ENCODE assay signal across 1 cellular context in the genomic region with DNA sequence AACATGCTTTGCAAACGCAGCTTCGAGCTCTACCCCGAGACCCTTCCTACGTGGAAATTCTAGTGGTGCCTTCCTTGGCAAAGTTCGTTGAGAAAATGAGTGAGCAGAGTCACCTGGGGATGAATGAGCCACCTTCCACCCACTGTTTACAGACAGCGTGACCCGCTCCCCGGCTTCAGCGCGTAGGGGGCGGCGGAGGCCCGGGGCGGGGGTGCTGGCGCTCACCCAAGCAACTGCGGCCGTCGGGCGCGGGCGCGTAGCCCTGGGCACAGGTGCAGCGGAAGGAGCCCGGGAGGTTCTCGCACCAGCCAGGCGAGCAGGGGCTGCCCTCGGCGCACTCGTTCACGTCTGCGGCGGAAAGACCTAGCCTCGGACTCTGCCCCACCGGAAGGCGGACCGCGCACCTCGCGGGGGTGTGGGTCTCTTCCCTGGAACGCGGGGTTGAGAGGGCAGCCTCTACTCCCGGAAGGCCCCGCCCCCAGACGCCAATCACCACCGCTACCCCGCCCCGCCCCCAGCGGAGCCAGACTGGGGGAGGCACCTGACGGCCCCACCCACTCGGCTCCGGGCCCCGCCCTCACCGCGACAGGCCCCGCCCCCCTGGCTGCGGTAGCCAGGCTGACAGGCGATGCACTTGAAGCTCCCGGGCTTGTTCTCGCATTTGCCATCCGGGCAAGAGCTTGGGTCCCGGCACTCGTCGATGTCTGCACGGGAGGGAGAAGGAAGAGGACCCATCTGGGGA.
TF ChIP-seq lines count a peak whose summit lies in the region.

No MANE protein-coding gene starts in this region.

TF ChIP-seq in liver, 16 proteins besides CTCF, POLR2A, EP300 and RAD21 (continued from another document):
- TF ChIP-seq ZBTB33 (IDR thresholded peaks at IDR 0.05) (no peak), EGR1 (IDR thresholded peaks at IDR 0.05; ENCODE audit: low read depth in 2 of 2) (peak; percentile 85 to 97), MAX (IDR thresholded peaks at IDR 0.05) (no peak), NR2F2 (IDR thresholded peaks at IDR 0.05) (peak; percentile 96), REST (IDR thresholded peaks at IDR 0.05) (no peak), HNF4G (IDR thresholded peaks at IDR 0.05) (peak; percentile 93), JUND (IDR thresholded peaks at IDR 0.05) (no peak), SP1 (IDR thresholded peaks at IDR 0.05) (peak; percentile 78), FOXA2 (IDR thresholded peaks at IDR 0.05) (no peak), FOXA1 (IDR thresholded peaks at IDR 0.05) (no peak), RXRA (IDR thresholded peaks at IDR 0.05) (peak; percentile 88 to 91)
